In the genomic region with DNA sequence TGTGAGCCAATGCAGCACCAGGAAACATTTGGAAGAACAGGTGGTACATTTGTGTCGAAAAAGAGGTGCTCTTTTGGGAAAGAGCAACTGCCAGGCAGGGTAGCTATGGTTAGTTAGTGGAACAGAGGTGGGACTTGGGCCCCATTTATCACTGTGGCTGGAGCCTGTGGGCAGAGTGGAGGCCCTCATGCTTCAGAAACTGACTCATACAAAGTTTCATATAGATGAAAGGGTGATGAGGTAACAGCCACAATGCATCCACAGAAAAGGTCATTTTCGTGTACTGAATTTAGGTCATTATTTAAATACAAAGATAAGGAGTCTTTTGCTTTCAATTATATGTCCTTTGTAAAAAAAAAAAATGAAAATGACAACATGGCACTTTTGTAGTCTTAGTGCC, we compare ENCODE assay signal across 12 cellular contexts.
DNase-seq lines count a peak whose midpoint lies in the region; ATAC-seq and TF ChIP-seq lines count a peak whose summit lies in the region.
"Had no signal": no experiment of that assay in that cellular context is flagged by ENCODE, and none has a peak within 500 bp of the region (broad histone marks: within the 10 kb centered on the region; RNA-seq: fewer than 3 reads in every experiment).

No MANE protein-coding gene starts in this region.

- H3K36me3 ChIP-seq in neural progenitor cell: no peaks in the 10 kb centered on the region
- no peaks in the 10 kb centered on the region for H3K36me3 ChIP-seq in stomach

- H3K4me2 ChIP-seq in neural progenitor cell: peak overlapping the region; percentile 1

- H3K4me1 ChIP-seq in neural progenitor cell (peaks cover 24% of the 10 kb centered on the region), stomach (no peaks in the 10 kb centered on the region)

- intact Hi-C loops in stomach (cut with DNase I; ENCODE audit: low total_unique reads): no loop called here

- H3K36me3 Mint-ChIP-seq in neural progenitor cell: no peaks in the 10 kb centered on the region

- WGBS in stomach, 5 donors: 25 to 41% (median 29%) methylated on average over 2 of the region's 2 CpGs

- H3F3A ChIP-seq in neural progenitor cell (ENCODE audit: low read depth): peaks cover 11% of the 10 kb centered on the region

- ATAC-seq in HG02763 (IDR thresholded peaks at IDR 0.05; ENCODE audit: unreplicated experiment): peak; percentile 97

- no peak overlapping the region for H3K9ac ChIP-seq in neural progenitor cell

- H3K79me2 ChIP-seq in neural progenitor cell (ENCODE audit: low read depth): no peaks in the 10 kb centered on the region

- TF ChIP-seq CTCF in neural progenitor cell (IDR thresholded peaks at IDR 0.05) (no peak), stomach (IDR thresholded peaks at IDR 0.05) (no peak)

- H3K4me1 Mint-ChIP-seq in neural progenitor cell: peaks cover 6% of the 10 kb centered on the region

- no peak overlapping the region for H3K27ac Mint-ChIP-seq in neural progenitor cell
- H3K27ac Mint-ChIP-seq: activated T-cell treated with anti-CD3 and anti-CD28 coated beads, Interleukin-2, amount 50 U/mL, for 24 hours had no signal

- no peaks in the 10 kb centered on the region for H4K20me1 ChIP-seq in neural progenitor cell (ENCODE audit: low read depth)

- H3K9me3 Mint-ChIP-seq in neural progenitor cell: no peaks in the 10 kb centered on the region
- H3K9me3 Mint-ChIP-seq: activated T-cell treated with anti-CD3 and anti-CD28 coated beads, Interleukin-2, amount 50 U/mL, for 24 hours had no signal

- no peak for TF ChIP-seq POLR2A in stomach (IDR thresholded peaks at IDR 0.05)

- H3K27ac ChIP-seq in neural progenitor cell: no peak overlapping the region
- no peak overlapping the region for H3K27ac ChIP-seq in stomach

- DNase-seq in NCI-H2029 (lab: John Stamatoyannopoulos, UW) (peak; percentile 35), NCI-H2029 treated with DMSO at 0.1 percent for 48 hours (lab: John Stamatoyannopoulos, UW) (no peak), HT1080 (ENCODE audit: low read depth) (peak; percentile 58), neural progenitor cell (ENCODE audit: low spot score) (no peak), GOT3 (lab: John Stamatoyannopoulos, UW) (no peak), NK-92 (lab: John Stamatoyannopoulos, UW; ENCODE audit: unreplicated experiment) (no peak), stomach (no peak)
- DNase-seq: activated T-cell treated with anti-CD3 and anti-CD28 coated beads, Interleukin-2, amount 50 U/mL, for 24 hours; Karpas-422; SHP77 treated with DMSO at 0.1 percent for 48 hours; stimulated activated naive CD4-positive, alpha-beta T cell treated with Interleukin-2 at 50 U/mL for 16 hours had no signal

- no peak overlapping the region for H2AFZ ChIP-seq in neural progenitor cell (replicated peaks)

- no peak overlapping the region for H3K4me3 Mint-ChIP-seq in neural progenitor cell
- H3K4me3 Mint-ChIP-seq: activated T-cell treated with anti-CD3 and anti-CD28 coated beads, Interleukin-2, amount 50 U/mL, for 24 hours had no signal

- no peak overlapping the region for H3K4me3 ChIP-seq in neural progenitor cell
- H3K4me3 ChIP-seq in stomach: no peak overlapping the region

- no peak for TF ChIP-seq EP300 in stomach (IDR thresholded peaks at IDR 0.05)

- no peaks in the 10 kb centered on the region for H3K27me3 ChIP-seq in neural progenitor cell
- no peaks in the 10 kb centered on the region for H3K27me3 ChIP-seq in stomach

- no peaks in the 10 kb centered on the region for H3K9me3 ChIP-seq in neural progenitor cell (ENCODE audit: low read depth)
- no peaks in the 10 kb centered on the region for H3K9me3 ChIP-seq in stomach

- H3K27me3 Mint-ChIP-seq in neural progenitor cell (ENCODE audit: insufficient read depth, low read depth): peaks cover 6% of the 10 kb centered on the region
- H3K27me3 Mint-ChIP-seq: activated T-cell treated with anti-CD3 and anti-CD28 coated beads, Interleukin-2, amount 50 U/mL, for 24 hours had no signal

Comparison
In these comparisons a context has a peak if more than half of its experiments do, and no peak if none do; other contexts are left out.
1. DNase-seq: peak in NCI-H2029 (single experiment) and HT1080 (single experiment); none in NCI-H2029 treated with DMSO at 0.1 percent for 48 hours (single experiment), neural progenitor cell (single experiment), GOT3 (single experiment), NK-92 (single experiment) and stomach (single experiment).